ENCODE assay signal across 1 cellular context in the genomic region with DNA sequence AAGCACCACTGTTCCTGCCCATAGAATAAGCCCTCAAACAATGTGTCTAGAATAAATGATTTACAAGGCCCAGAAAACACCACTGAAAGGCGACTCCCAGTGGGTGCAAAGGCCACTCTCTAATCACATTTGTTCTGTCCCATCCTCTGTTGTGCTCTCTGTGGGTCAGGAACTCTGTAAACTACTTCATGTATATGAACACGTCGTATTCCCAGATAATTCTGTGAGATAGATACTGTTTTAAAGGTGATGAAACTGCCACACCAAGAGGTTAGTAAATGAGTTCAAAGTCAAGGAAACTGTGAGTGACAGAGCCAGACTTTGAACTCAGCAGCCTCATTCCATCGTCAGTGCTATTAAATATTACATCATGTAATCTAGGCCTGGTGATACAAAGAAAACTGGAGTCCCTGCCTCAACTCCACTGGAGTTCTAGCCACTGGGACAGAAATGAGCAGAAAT.
TF ChIP-seq lines count a peak whose summit lies in the region.

No MANE protein-coding gene starts in this region.

TF ChIP-seq in HepG2, 621 proteins besides CTCF, POLR2A, EP300 and RAD21 (continued from another document):
- TF ChIP-seq, protein P1, sequence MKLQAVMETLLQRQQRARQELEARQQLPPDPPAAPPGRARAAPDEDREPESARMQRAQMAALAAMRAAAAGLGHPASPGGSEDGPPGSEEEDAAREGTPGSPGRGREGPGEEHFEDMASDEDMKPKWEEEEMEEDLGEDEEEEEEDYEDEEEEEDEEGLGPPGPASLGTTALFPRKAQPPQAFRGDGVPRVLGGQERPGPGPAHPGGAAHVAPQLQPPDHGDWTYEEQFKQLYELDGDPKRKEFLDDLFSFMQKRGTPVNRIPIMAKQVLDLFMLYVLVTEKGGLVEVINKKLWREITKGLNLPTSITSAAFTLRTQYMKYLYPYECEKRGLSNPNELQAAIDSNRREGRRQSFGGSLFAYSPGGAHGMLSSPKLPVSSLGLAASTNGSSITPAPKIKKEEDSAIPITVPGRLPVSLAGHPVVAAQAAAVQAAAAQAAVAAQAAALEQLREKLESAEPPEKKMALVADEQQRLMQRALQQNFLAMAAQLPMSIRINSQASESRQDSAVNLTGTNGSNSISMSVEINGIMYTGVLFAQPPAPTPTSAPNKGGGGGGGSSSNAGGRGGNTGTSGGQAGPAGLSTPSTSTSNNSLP (IDR thresholded peaks at IDR 0.05; ENCODE audit: low read depth, low read length): peak; percentile 64
- TF ChIP-seq ZMYM3 (CRISPR knock-in tag; IDR thresholded peaks at IDR 0.05): 0 out of 2 replicates have a peak, but pooled peaks have one; percentile 35
- TF ChIP-seq ZNF337 (CRISPR knock-in tag; IDR thresholded peaks at IDR 0.05; ENCODE audit: borderline replicate concordance, low read depth): 0 out of 2 replicates have a peak, but pooled peaks have one; percentile 35
- peak; percentile 76 for TF ChIP-seq FOXO1 (CRISPR knock-in tag; IDR thresholded peaks at IDR 0.05)
- TF ChIP-seq, protein P2, sequence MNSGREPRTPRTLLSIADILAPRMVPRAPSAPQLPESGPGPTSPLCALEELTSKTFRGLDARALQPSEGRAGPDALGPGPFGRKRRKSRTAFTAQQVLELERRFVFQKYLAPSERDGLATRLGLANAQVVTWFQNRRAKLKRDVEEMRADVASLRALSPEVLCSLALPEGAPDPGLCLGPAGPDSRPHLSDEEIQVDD (CRISPR knock-in tag; IDR thresholded peaks at IDR 0.05; ENCODE audit: borderline replicate concordance): no peak
- TF ChIP-seq TBX2 (CRISPR knock-in tag; IDR thresholded peaks at IDR 0.05; ENCODE audit: borderline replicate concordance): peak; percentile 97
- peak; percentile 68 for TF ChIP-seq FOSL2 (CRISPR knock-in tag; IDR thresholded peaks at IDR 0.05)
- no peak for TF ChIP-seq ZNF256 (CRISPR knock-in tag; conservative IDR thresholded peaks at IDR 0.05)
- TF ChIP-seq, protein P3, sequence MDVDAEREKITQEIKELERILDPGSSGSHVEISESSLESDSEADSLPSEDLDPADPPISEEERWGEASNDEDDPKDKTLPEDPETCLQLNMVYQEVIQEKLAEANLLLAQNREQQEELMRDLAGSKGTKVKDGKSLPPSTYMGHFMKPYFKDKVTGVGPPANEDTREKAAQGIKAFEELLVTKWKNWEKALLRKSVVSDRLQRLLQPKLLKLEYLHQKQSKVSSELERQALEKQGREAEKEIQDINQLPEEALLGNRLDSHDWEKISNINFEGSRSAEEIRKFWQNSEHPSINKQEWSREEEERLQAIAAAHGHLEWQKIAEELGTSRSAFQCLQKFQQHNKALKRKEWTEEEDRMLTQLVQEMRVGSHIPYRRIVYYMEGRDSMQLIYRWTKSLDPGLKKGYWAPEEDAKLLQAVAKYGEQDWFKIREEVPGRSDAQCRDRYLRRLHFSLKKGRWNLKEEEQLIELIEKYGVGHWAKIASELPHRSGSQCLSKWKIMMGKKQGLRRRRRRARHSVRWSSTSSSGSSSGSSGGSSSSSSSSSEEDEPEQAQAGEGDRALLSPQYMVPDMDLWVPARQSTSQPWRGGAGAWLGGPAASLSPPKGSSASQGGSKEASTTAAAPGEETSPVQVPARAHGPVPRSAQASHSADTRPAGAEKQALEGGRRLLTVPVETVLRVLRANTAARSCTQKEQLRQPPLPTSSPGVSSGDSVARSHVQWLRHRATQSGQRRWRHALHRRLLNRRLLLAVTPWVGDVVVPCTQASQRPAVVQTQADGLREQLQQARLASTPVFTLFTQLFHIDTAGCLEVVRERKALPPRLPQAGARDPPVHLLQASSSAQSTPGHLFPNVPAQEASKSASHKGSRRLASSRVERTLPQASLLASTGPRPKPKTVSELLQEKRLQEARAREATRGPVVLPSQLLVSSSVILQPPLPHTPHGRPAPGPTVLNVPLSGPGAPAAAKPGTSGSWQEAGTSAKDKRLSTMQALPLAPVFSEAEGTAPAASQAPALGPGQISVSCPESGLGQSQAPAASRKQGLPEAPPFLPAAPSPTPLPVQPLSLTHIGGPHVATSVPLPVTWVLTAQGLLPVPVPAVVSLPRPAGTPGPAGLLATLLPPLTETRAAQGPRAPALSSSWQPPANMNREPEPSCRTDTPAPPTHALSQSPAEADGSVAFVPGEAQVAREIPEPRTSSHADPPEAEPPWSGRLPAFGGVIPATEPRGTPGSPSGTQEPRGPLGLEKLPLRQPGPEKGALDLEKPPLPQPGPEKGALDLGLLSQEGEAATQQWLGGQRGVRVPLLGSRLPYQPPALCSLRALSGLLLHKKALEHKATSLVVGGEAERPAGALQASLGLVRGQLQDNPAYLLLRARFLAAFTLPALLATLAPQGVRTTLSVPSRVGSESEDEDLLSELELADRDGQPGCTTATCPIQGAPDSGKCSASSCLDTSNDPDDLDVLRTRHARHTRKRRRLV (CRISPR knock-in tag; IDR thresholded peaks at IDR 0.05): no peak
- 0 out of 2 replicates have a peak, but pooled peaks have one; percentile 50 for TF ChIP-seq KDM1A (CRISPR knock-in tag; IDR thresholded peaks at IDR 0.05)
- TF ChIP-seq, protein P4, sequence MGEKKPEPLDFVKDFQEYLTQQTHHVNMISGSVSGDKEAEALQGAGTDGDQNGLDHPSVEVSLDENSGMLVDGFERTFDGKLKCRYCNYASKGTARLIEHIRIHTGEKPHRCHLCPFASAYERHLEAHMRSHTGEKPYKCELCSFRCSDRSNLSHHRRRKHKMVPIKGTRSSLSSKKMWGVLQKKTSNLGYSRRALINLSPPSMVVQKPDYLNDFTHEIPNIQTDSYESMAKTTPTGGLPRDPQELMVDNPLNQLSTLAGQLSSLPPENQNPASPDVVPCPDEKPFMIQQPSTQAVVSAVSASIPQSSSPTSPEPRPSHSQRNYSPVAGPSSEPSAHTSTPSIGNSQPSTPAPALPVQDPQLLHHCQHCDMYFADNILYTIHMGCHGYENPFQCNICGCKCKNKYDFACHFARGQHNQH (CRISPR knock-in tag; IDR thresholded peaks at IDR 0.05): peak; percentile 57; the same call in 1 of the 2 replicates
- TF ChIP-seq CHD4 (IDR thresholded peaks at IDR 0.05; ENCODE audit: borderline replicate concordance, low read length): peak; percentile 47; the same call in 1 of the 2 replicates
- peak; percentile 48; the same call in 1 of the 2 replicates for TF ChIP-seq ESRRA (CRISPR knock-in tag; IDR thresholded peaks at IDR 0.05; ENCODE audit: low read depth)
- TF ChIP-seq CHCHD3 (CRISPR knock-in tag; IDR thresholded peaks at IDR 0.05): no peak
- 0 out of 2 replicates have a peak, but pooled peaks have one; percentile 31 for TF ChIP-seq SSRP1 (CRISPR knock-in tag; IDR thresholded peaks at IDR 0.05)
- peak; percentile 54 for TF ChIP-seq SAP130 (CRISPR knock-in tag; IDR thresholded peaks at IDR 0.05; ENCODE audit: low read depth)
- no peak for TF ChIP-seq ZNF224 (CRISPR knock-in tag; IDR thresholded peaks at IDR 0.05)
- TF ChIP-seq, protein P5, sequence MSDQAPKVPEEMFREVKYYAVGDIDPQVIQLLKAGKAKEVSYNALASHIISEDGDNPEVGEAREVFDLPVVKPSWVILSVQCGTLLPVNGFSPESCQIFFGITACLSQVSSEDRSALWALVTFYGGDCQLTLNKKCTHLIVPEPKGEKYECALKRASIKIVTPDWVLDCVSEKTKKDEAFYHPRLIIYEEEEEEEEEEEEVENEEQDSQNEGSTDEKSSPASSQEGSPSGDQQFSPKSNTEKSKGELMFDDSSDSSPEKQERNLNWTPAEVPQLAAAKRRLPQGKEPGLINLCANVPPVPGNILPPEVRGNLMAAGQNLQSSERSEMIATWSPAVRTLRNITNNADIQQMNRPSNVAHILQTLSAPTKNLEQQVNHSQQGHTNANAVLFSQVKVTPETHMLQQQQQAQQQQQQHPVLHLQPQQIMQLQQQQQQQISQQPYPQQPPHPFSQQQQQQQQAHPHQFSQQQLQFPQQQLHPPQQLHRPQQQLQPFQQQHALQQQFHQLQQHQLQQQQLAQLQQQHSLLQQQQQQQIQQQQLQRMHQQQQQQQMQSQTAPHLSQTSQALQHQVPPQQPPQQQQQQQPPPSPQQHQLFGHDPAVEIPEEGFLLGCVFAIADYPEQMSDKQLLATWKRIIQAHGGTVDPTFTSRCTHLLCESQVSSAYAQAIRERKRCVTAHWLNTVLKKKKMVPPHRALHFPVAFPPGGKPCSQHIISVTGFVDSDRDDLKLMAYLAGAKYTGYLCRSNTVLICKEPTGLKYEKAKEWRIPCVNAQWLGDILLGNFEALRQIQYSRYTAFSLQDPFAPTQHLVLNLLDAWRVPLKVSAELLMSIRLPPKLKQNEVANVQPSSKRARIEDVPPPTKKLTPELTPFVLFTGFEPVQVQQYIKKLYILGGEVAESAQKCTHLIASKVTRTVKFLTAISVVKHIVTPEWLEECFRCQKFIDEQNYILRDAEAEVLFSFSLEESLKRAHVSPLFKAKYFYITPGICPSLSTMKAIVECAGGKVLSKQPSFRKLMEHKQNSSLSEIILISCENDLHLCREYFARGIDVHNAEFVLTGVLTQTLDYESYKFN (CRISPR knock-in tag; conservative IDR thresholded peaks at IDR 0.05): peak; percentile 96
- TF ChIP-seq, protein P6, sequence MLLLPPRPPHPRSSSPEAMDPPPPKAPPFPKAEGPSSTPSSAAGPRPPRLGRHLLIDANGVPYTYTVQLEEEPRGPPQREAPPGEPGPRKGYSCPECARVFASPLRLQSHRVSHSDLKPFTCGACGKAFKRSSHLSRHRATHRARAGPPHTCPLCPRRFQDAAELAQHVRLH (CRISPR knock-in tag; IDR thresholded peaks at IDR 0.05; ENCODE audit: borderline replicate concordance, low read depth): no peak
- TF ChIP-seq, protein P7, sequence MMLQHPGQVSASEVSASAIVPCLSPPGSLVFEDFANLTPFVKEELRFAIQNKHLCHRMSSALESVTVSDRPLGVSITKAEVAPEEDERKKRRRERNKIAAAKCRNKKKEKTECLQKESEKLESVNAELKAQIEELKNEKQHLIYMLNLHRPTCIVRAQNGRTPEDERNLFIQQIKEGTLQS (CRISPR knock-in tag; IDR thresholded peaks at IDR 0.05): peak; percentile 77
- TF ChIP-seq TEAD3 (CRISPR knock-in tag; optimal IDR thresholded peaks at IDR 0.05; ENCODE audit: borderline replicate concordance): peak; percentile 67
- peak; percentile 56; the same call in 1 of the 2 replicates for TF ChIP-seq FOXK1 (CRISPR knock-in tag; IDR thresholded peaks at IDR 0.05; ENCODE audit: borderline replicate concordance, low read depth)
- TF ChIP-seq SPEN (CRISPR knock-in tag; IDR thresholded peaks at IDR 0.05; ENCODE audit: low read depth): no peak
- no peak for TF ChIP-seq SOX6 (IDR thresholded peaks at IDR 0.05)
- peak; percentile 99 for TF ChIP-seq SOX6 (CRISPR knock-in tag; IDR thresholded peaks at IDR 0.05)
- peak; percentile 83; the same call in 1 of the 2 replicates for TF ChIP-seq ZNF317 (CRISPR knock-in tag; IDR thresholded peaks at IDR 0.05)
- TF ChIP-seq NR2F2 (IDR thresholded peaks at IDR 0.05; ENCODE audit: borderline replicate concordance, low read depth): peak; percentile 82
- TF ChIP-seq, protein P8, sequence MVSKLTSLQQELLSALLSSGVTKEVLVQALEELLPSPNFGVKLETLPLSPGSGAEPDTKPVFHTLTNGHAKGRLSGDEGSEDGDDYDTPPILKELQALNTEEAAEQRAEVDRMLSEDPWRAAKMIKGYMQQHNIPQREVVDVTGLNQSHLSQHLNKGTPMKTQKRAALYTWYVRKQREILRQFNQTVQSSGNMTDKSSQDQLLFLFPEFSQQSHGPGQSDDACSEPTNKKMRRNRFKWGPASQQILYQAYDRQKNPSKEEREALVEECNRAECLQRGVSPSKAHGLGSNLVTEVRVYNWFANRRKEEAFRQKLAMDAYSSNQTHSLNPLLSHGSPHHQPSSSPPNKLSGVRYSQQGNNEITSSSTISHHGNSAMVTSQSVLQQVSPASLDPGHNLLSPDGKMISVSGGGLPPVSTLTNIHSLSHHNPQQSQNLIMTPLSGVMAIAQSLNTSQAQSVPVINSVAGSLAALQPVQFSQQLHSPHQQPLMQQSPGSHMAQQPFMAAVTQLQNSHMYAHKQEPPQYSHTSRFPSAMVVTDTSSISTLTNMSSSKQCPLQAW (CRISPR knock-in tag; IDR thresholded peaks at IDR 0.05): peak; percentile 98
- peak; percentile 68; the same call in 1 of the 2 replicates for TF ChIP-seq RCOR2 (CRISPR knock-in tag; IDR thresholded peaks at IDR 0.05)
- peak; percentile 92 for TF ChIP-seq MED1 (CRISPR knock-in tag; IDR thresholded peaks at IDR 0.05)
- TF ChIP-seq NFE2 (CRISPR knock-in tag; IDR thresholded peaks at IDR 0.05): no peak
- TF ChIP-seq SNAPC2 (CRISPR knock-in tag; IDR thresholded peaks at IDR 0.05): 0 out of 2 replicates have a peak, but pooled peaks have one; percentile 32
- no peak for TF ChIP-seq ZNF569 (CRISPR knock-in tag; IDR thresholded peaks at IDR 0.05; ENCODE audit: borderline replicate concordance)
- TF ChIP-seq, protein P9, sequence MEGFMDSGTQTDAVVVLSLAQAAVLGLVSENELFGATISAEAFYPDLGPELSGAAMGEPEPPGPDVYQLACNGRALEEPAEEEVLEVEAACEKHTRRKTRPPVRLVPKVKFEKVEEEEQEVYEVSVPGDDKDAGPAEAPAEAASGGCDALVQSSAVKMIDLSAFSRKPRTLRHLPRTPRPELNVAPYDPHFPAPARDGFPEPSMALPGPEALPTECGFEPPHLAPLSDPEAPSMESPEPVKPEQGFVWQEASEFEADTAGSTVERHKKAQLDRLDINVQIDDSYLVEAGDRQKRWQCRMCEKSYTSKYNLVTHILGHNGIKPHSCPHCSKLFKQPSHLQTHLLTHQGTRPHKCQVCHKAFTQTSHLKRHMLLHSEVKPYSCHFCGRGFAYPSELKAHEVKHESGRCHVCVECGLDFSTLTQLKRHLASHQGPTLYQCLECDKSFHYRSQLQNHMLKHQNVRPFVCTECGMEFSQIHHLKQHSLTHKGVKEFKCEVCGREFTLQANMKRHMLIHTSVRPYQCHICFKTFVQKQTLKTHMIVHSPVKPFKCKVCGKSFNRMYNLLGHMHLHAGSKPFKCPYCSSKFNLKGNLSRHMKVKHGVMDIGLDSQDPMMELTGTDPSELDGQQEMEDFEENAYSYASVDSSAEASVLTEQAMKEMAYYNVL (CRISPR knock-in tag; IDR thresholded peaks at IDR 0.05; ENCODE audit: borderline replicate concordance): peak; percentile 68; the same call in 1 of the 2 replicates
- TF ChIP-seq NCOA5 (CRISPR knock-in tag; IDR thresholded peaks at IDR 0.05): no peak
- TF ChIP-seq HHEX (CRISPR knock-in tag; IDR thresholded peaks at IDR 0.05): peak; percentile 69; the same call in 1 of the 2 replicates
- 0 out of 2 replicates have a peak, but pooled peaks have one; percentile 33 for TF ChIP-seq TCF7L2 (IDR thresholded peaks at IDR 0.05; ENCODE audit: low read depth, low read length)
- no peak for TF ChIP-seq ZSCAN25 (CRISPR knock-in tag; IDR thresholded peaks at IDR 0.05)
- no peak for TF ChIP-seq NFE2L2 (IDR thresholded peaks at IDR 0.05; ENCODE audit: low read length)
- TF ChIP-seq MIXL1 (CRISPR knock-in tag; IDR thresholded peaks at IDR 0.05): peak; percentile 96
- peak; percentile 65; the same call in 1 of the 2 replicates for TF ChIP-seq ZNF607 (CRISPR knock-in tag; IDR thresholded peaks at IDR 0.05; ENCODE audit: borderline replicate concordance)
- TF ChIP-seq ZNF331 (CRISPR knock-in tag; IDR thresholded peaks at IDR 0.05): peak; percentile 75
- no peak for TF ChIP-seq ZNF121 (CRISPR knock-in tag; IDR thresholded peaks at IDR 0.05)
- no peak for TF ChIP-seq SNRNP70 (IDR thresholded peaks at IDR 0.05; ENCODE audit: low read depth, low read length)
- TF ChIP-seq RAD51 (IDR thresholded peaks at IDR 0.05; ENCODE audit: borderline replicate concordance): no peak
- TF ChIP-seq, protein P10, sequence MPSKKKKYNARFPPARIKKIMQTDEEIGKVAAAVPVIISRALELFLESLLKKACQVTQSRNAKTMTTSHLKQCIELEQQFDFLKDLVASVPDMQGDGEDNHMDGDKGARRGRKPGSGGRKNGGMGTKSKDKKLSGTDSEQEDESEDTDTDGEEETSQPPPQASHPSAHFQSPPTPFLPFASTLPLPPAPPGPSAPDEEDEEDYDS (CRISPR knock-in tag; IDR thresholded peaks at IDR 0.05): peak; percentile 43; the same call in 1 of the 2 replicates
- TF ChIP-seq DPF2 (CRISPR knock-in tag; IDR thresholded peaks at IDR 0.05; ENCODE audit: borderline replicate concordance, low read depth): peak; percentile 38; the same call in 1 of the 2 replicates
